In genomic region chr3:64291345-64291744, GRCh38 we compare ENCODE assay signal across 11 cellular contexts.
DNase-seq lines count a peak whose midpoint lies in the region; ATAC-seq and TF ChIP-seq lines count a peak whose summit lies in the region.
"Had no signal": no experiment of that assay in that cellular context is flagged by ENCODE, and none has a peak within 500 bp of the region (broad histone marks: within the 10 kb centered on the region; RNA-seq: fewer than 3 reads in every experiment).

No MANE protein-coding gene starts in this region.

- H3K9me3 ChIP-seq in RWPE2 (ENCODE audit: severe bottlenecking), result no peaks in the 10 kb centered on the region
- no peaks in the 10 kb centered on the region for H3K9me3 ChIP-seq in sigmoid colon
- no peaks in the 10 kb centered on the region for H3K9me3 ChIP-seq in CD4-positive, alpha-beta T cell (ENCODE audit: control insufficient read depth, low read length)

- H3K27ac Mint-ChIP-seq in CD4-positive, alpha-beta T cell, result no peak overlapping the region

- in situ Hi-C loops in GM13976 (cut with MboI; ENCODE audit: low sequenced_read_pairs, unreplicated experiment), result no loop called here

- POLR2A ChIA-PET in CD4-positive, alpha-beta T cell (lab: Charles Lee), result no interaction called here

- H3K4me3 Mint-ChIP-seq in CD4-positive, alpha-beta T cell, result no peak overlapping the region

- H3K27ac ChIP-seq in RWPE2 (ENCODE audit: poor library complexity, severe bottlenecking) (peak overlapping the region; percentile 73), sigmoid colon (peak overlapping the region; percentile 26 to 56 (median 49))
- H3K27ac ChIP-seq in CD4-positive, alpha-beta T cell (ENCODE audit: low read depth, low read length), result no peak overlapping the region

- CTCF ChIA-PET in CD4-positive, alpha-beta T cell (lab: Charles Lee), result no interaction called here

- H3K4me1 Mint-ChIP-seq in CD4-positive, alpha-beta T cell (ENCODE audit: low read depth), result no peaks in the 10 kb centered on the region

- H3K27me3 ChIP-seq in RWPE2 (ENCODE audit: insufficient read depth, poor library complexity, severe bottlenecking) (no peaks in the 10 kb centered on the region), sigmoid colon (no peaks in the 10 kb centered on the region)
- H3K27me3 ChIP-seq in CD4-positive, alpha-beta T cell (ENCODE audit: control insufficient read depth, insufficient read depth, low read length), result no peaks in the 10 kb centered on the region

- intact Hi-C loops in sigmoid colon (cut with DNase I), result loop anchor here (2.0 kb wide), 1 partner anchor 23 kb away; no protein-coding TSS in a partner anchor
- intact Hi-C loops in CD4-positive, alpha-beta T cell (cut with DNase I, micrococcal nuclease), result no loop called here

- no peaks in the 10 kb centered on the region for H3K36me3 ChIP-seq in RWPE2 (ENCODE audit: low read depth)
- H3K36me3 ChIP-seq in sigmoid colon, result no peaks in the 10 kb centered on the region

- H3K4me1 ChIP-seq in RWPE2 (ENCODE audit: insufficient read depth, poor library complexity, severe bottlenecking) (peaks cover 30% of the 10 kb centered on the region), sigmoid colon (peaks cover 0 to 44% (median 33%) of the 10 kb centered on the region in 4 donors)

- H3K27me3 Mint-ChIP-seq in CD4-positive, alpha-beta T cell, result no peaks in the 10 kb centered on the region

- DNase-seq in GM04504 (ENCODE audit: low read depth) (peak; percentile 86), RWPE2 (ENCODE audit: low spot score) (peak; percentile 71), fibroblast of pulmonary artery (ENCODE audit: low read depth) (peak; percentile 94), sigmoid colon (peak; percentile 83), GM13976 (ENCODE audit: low spot score) (no peak), nucleus accumbens (lab: John Stamatoyannopoulos, UW) (no peak), activated T-cell treated with anti-CD3 and anti-CD28 coated beads for 4 hours (no peak)
- DNase-seq in CD4-positive, alpha-beta T cell, result no peak
- DNase-seq: activated CD4-positive, alpha-beta T cell treated with anti-CD3 and anti-CD28 coated beads, Interleukin-2, amount 50 U/mL, for 4 hours; DND-41; NCI-H510A treated with DMSO at 0.1 percent for 48 hours had no signal

- H3K9me3 Mint-ChIP-seq in CD4-positive, alpha-beta T cell, result peaks cover 4% of the 10 kb centered on the region

- 72 to 74% methylated on average over 3 of the region's 3 CpGs for WGBS in sigmoid colon, 2 donors

- H3K36me3 Mint-ChIP-seq in CD4-positive, alpha-beta T cell (ENCODE audit: low read depth), result no peaks in the 10 kb centered on the region

- TF ChIP-seq CTCF in RWPE2 (IDR thresholded peaks at IDR 0.05; ENCODE audit: poor library complexity, severe bottlenecking), result no peak
- no peak for TF ChIP-seq CTCF in fibroblast of pulmonary artery (IDR thresholded peaks at IDR 0.05; ENCODE audit: low read length, missing control alignments)
- TF ChIP-seq CTCF in sigmoid colon (IDR thresholded peaks at IDR 0.05), result no peak
- TF ChIP-seq CTCF in GM13976 (IDR thresholded peaks at IDR 0.05; ENCODE audit: borderline replicate concordance, control extremely low read depth, extremely low read depth, insufficient read depth, missing control alignments), result no peak
- no peak for TF ChIP-seq CTCF in CD4-positive, alpha-beta T cell (IDR thresholded peaks at IDR 0.05)

- H3K4me3 ChIP-seq in RWPE2 (ENCODE audit: severe bottlenecking) (no peak overlapping the region), fibroblast of pulmonary artery (replicated peaks; ENCODE audit: low read depth, low read length) (no peak overlapping the region), sigmoid colon (no peak overlapping the region)

- TF ChIP-seq EP300 in sigmoid colon (IDR thresholded peaks at IDR 0.05), result no peak

- ATAC-seq in RWPE2 (ENCODE audit: low read depth), result peak; percentile 80
- ATAC-seq in CD4-positive, alpha-beta T cell (ENCODE audit: poor library complexity), result no peak

- no peak for TF ChIP-seq POLR2A in sigmoid colon (IDR thresholded peaks at IDR 0.05)

Comparison
In these comparisons a context has a peak if more than half of its experiments do, and no peak if none do; other contexts are left out.
1. DNase-seq: peak in GM04504 (single experiment), RWPE2 (single experiment), fibroblast of pulmonary artery (single experiment) and sigmoid colon (single experiment); none in GM13976 (single experiment), nucleus accumbens (0 of 56), activated T-cell treated with anti-CD3 and anti-CD28 coated beads for 4 hours (single experiment) and CD4-positive, alpha-beta T cell (0 of 10).